In genomic region chr15:70504305-70504951, GRCh38 we compare ENCODE assay signal across 8 cellular contexts.
A peak's percentile ranks its signal among the peaks of the same experiment; 100 is the strongest.
DNase-seq lines count a peak whose midpoint lies in the region; ATAC-seq and TF ChIP-seq lines count a peak whose summit lies in the region.

No MANE protein-coding gene starts in this region.

- H3K36me3 ChIP-seq in BLaER1 treated with 17β-estradiol and CSF1 and Interleukin-3, amounts not matched to agents 10 nM and 100 nM = no peaks in the 10 kb centered on the region
- no peaks in the 10 kb centered on the region for H3K36me3 ChIP-seq in sigmoid colon

- POLR2A ChIA-PET in RWPE1 (lab: Yijun Ruan, JAX; ENCODE audit: low non-redundant PET) = interaction anchor here (0.6 to 1.1 kb wide), 2 partner anchors 21 to 37 kb away, joined by 3 to 4 read pairs; no protein-coding TSS in a partner anchor

- ATAC-seq in GM18861 (IDR thresholded peaks at IDR 0.05; ENCODE audit: unreplicated experiment) = peak; percentile 42
- ATAC-seq in HG03045 (IDR thresholded peaks at IDR 0.05; ENCODE audit: unreplicated experiment) = peak; percentile 48

- WGBS in sigmoid colon, 2 donors = 40 to 66% methylated on average over 9 of the region's 9 CpGs

- H4K20me1 ChIP-seq in BLaER1 treated with 17β-estradiol and CSF1 and Interleukin-3, amounts not matched to agents 10 nM and 100 nM = peaks cover 0 to 63% (median 46%) of the 10 kb centered on the region in 11 experiments; a peak in 17 of 22 replicates

- TF ChIP-seq CTCF in RWPE1 (conservative IDR thresholded peaks at IDR 0.05; ENCODE audit: low read depth) (no peak), sigmoid colon (IDR thresholded peaks at IDR 0.05) (no peak)

- H3K27me3 ChIP-seq in BLaER1 treated with 17β-estradiol and CSF1 and Interleukin-3, amounts not matched to agents 10 nM and 100 nM = peaks cover 49 to 72% (median 63%) of the 10 kb centered on the region in 11 experiments
- H3K27me3 ChIP-seq in sigmoid colon = no peaks in the 10 kb centered on the region

- peak overlapping the region in 10 of 11 experiments; percentile 20 to 82 (median 58); a peak in 17 of 22 replicates for H3K27ac ChIP-seq in BLaER1 treated with 17β-estradiol and CSF1 and Interleukin-3, amounts not matched to agents 10 nM and 100 nM
- H3K27ac ChIP-seq in RWPE1 = peak overlapping the region; percentile 85
- H3K27ac ChIP-seq in sigmoid colon = peak overlapping the region in 1 of 4 donors; percentile 12

- peak overlapping the region in 8 of 11 experiments; percentile 30 to 74 (median 57); a peak in 13 of 22 replicates for H3K9ac ChIP-seq in BLaER1 treated with 17β-estradiol and CSF1 and Interleukin-3, amounts not matched to agents 10 nM and 100 nM

- CTCF ChIA-PET in RWPE1 (lab: Yijun Ruan, JAX) = interaction anchor here (0.6 to 1.4 kb wide), 5 partner anchors 8 to 457 kb away, joined by 3 to 6 read pairs (median 4); no protein-coding TSS in a partner anchor

- DNase-seq in RWPE1 (ENCODE audit: low spot score) = no peak
- DNase-seq in fibroblast of gingiva (ENCODE audit: low read depth) = peak; percentile 66
- DNase-seq in sigmoid colon = peak; percentile 83
- DNase-seq in activated CD8-positive, alpha-beta memory T cell treated with anti-CD3 and anti-CD28 coated beads for 24 hours = no peak
- no peak for DNase-seq in activated CD4-positive, CD25-positive, alpha-beta regulatory T cell (lab: John Stamatoyannopoulos, UW)

- peaks cover 50 to 84% (median 61%) of the 10 kb centered on the region in 10 experiments for H3K4me1 ChIP-seq in BLaER1 treated with 17β-estradiol and CSF1 and Interleukin-3, amounts not matched to agents 10 nM and 100 nM
- H3K4me1 ChIP-seq in sigmoid colon = peaks cover 0 to 51% (median 40%) of the 10 kb centered on the region in 4 donors

- no peak for TF ChIP-seq POLR2A in sigmoid colon (IDR thresholded peaks at IDR 0.05)

- intact Hi-C loops in sigmoid colon (cut with DNase I) = no loop called here

- H3K4me2 ChIP-seq in BLaER1 treated with 17β-estradiol and CSF1 and Interleukin-3, amounts not matched to agents 10 nM and 100 nM = peak overlapping the region; percentile 88 to 99 (median 95)

- no peak for TF ChIP-seq EP300 in sigmoid colon (IDR thresholded peaks at IDR 0.05)

- peak overlapping the region in 6 of 10 experiments; percentile 0 to 40 (median 30); a peak in 9 of 20 replicates for H3K4me3 ChIP-seq in BLaER1 treated with 17β-estradiol and CSF1 and Interleukin-3, amounts not matched to agents 10 nM and 100 nM
- H3K4me3 ChIP-seq in sigmoid colon = no peak overlapping the region

- H3K9me3 ChIP-seq in BLaER1 treated with 17β-estradiol and CSF1 and Interleukin-3, amounts not matched to agents 10 nM and 100 nM (replicated peaks in 1 of 11) = peaks cover 0 to 14% (median 4%) of the 10 kb centered on the region in 11 experiments; a peak in 18 of 22 replicates
- no peaks in the 10 kb centered on the region for H3K9me3 ChIP-seq in sigmoid colon

Comparison
In these comparisons a context has a peak if more than half of its experiments do, and no peak if none do; other contexts are left out.
1. H3K4me3 ChIP-seq: peak in BLaER1 treated with 17β-estradiol and CSF1 and Interleukin-3, amounts not matched to agents 10 nM and 100 nM (6 of 10); none in sigmoid colon (0 of 4).
2. DNase-seq: peak in fibroblast of gingiva (single experiment) and sigmoid colon (single experiment); none in RWPE1 (single experiment), activated CD8-positive, alpha-beta memory T cell treated with anti-CD3 and anti-CD28 coated beads for 24 hours (single experiment) and activated CD4-positive, CD25-positive, alpha-beta regulatory T cell (0 of 4).